In the genomic region with DNA sequence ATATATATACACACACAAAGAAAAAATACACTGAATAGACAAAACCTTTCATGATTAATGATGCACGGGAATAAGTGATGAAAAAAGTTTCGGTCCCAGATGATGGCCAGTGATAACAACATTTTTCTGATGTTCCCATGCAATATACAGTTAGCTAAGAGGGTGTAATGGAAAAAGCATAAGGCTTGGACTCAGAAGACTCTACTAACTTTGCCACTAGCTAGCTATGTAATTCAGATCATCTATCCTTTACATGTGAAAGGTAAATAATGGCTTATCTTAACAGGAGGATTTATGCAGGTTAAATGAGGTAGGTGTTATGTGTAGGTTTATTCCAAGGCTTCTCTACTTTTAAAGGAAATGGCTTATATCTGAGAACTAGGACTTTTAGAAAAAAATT, we compare ENCODE assay signal across 1 cellular context.
TF ChIP-seq lines count a peak whose summit lies in the region.

No MANE protein-coding gene starts in this region.

TF ChIP-seq in K562, 482 proteins besides CTCF, POLR2A, EP300 and RAD21:
- TF ChIP-seq DLX4 (CRISPR knock-in tag; IDR thresholded peaks at IDR 0.05) (no peak), ZNF316 (IDR thresholded peaks at IDR 0.05) (0 out of 2 replicates have a peak, but pooled peaks have one; percentile 8), SIRT6 (IDR thresholded peaks at IDR 0.05; ENCODE audit: low read depth, low read length) (no peak)
